ENCODE assay signal across 18 cellular contexts in genomic region chr5:53877243-53877642, GRCh38.
DNase-seq lines count a peak whose midpoint lies in the region; ATAC-seq and TF ChIP-seq lines count a peak whose summit lies in the region.
"Had no signal": no experiment of that assay in that cellular context is flagged by ENCODE, and none has a peak within 500 bp of the region (broad histone marks: within the 10 kb centered on the region; RNA-seq: fewer than 3 reads in every experiment).

No MANE protein-coding gene starts in this region.

- no peaks in the 10 kb centered on the region for H3K79me2 ChIP-seq in SK-N-SH (ENCODE audit: insufficient read depth)
- H3K79me2 ChIP-seq in fibroblast of lung (ENCODE audit: control insufficient read depth, insufficient read depth, low read length): no peaks in the 10 kb centered on the region

- POLR2A ChIA-PET in SK-N-SH (lab: Yijun Ruan, JAX): interaction anchor here (0.5 kb wide), 1 partner anchor 41 kb away, joined by 3 read pairs; no protein-coding TSS in a partner anchor

- H3K9me3 ChIP-seq in SK-N-SH (no peaks in the 10 kb centered on the region), fibroblast of lung (ENCODE audit: control insufficient read depth, insufficient read depth, low read depth, low read length) (no peaks in the 10 kb centered on the region)
- H3K9me3 ChIP-seq: psoas muscle, tibial nerve had no signal

- H3K27me3 ChIP-seq in SK-N-SH (ENCODE audit: insufficient read depth) (no peaks in the 10 kb centered on the region), fibroblast of lung (ENCODE audit: control insufficient read depth, insufficient read depth, low read length) (no peaks in the 10 kb centered on the region)
- H3K27me3 ChIP-seq: tibial nerve had no signal

- DNase-seq in SK-N-SH (no peak), NCI-H446 treated with DMSO at 0.1 percent for 48 hours (lab: John Stamatoyannopoulos, UW) (peak; percentile 13), fibroblast of lung (ENCODE audit: low read depth in 2 of 2) (peak; percentile 73 to 83), stromal cell of bone marrow (ENCODE audit: low read depth) (peak; percentile 76)
- DNase-seq in stimulated activated CD4-positive, alpha-beta T cell treated with anti-CD3 and anti-CD28 coated beads, Interleukin-2, amount 100 ng/mL, for 48 hours: no peak
- no peak for DNase-seq in central memory CD4-positive, alpha-beta T cell
- DNase-seq: 8988T; activated CD4-positive, CD25-positive, alpha-beta regulatory T cell; activated CD8-positive, alpha-beta memory T cell treated with anti-CD3 and anti-CD28 coated beads, Interleukin-2, amount 10 ng/mL, durations not matched to agents 7 days and 5 days; naive thymus-derived CD8-positive, alpha-beta T cell; NCI-H187; NCI-H524; PC-9; psoas muscle; T-cell had no signal

- H3K4me3 ChIP-seq in SK-N-SH (ENCODE audit: low read depth in 2 of 2, low read length in 1 of 2) (no peak overlapping the region; a peak in 1 of 4 replicates), fibroblast of lung (replicated peaks in 1 of 4; ENCODE audit: control extremely low read depth in 1 of 4, insufficient read depth in 1 of 4, low read depth in 3 of 4, low read length in 4 of 4) (no peak overlapping the region)
- H3K4me3 ChIP-seq: PC-9, psoas muscle, tibial nerve had no signal

- no peak for TF ChIP-seq EP300 in SK-N-SH (IDR thresholded peaks at IDR 0.05; ENCODE audit: borderline replicate concordance in 1 of 2, low read depth in 1 of 2, low read length in 1 of 2)

- no peak for ATAC-seq in SK-N-SH treated with all-trans-retinoic acid at 6 μM for 48 hours
- ATAC-seq in GM18868 (IDR thresholded peaks at IDR 0.05; ENCODE audit: unreplicated experiment): no peak
- ATAC-seq: activated CD8-positive, alpha-beta memory T cell treated with anti-CD3 and anti-CD28 coated beads, Interleukin-2, amount 10 ng/mL, durations not matched to agents 7 days and 5 days; naive thymus-derived CD8-positive, alpha-beta T cell; psoas muscle; T-cell had no signal

- H3K27ac ChIP-seq in SK-N-SH (ENCODE audit: low read depth in 2 of 2, low read length in 1 of 2) (no peak overlapping the region; a peak in 1 of 4 replicates), fibroblast of lung (ENCODE audit: insufficient read depth, low read length) (no peak overlapping the region)
- H3K27ac ChIP-seq: PC-9, psoas muscle, tibial nerve had no signal

- H3K36me3 ChIP-seq in SK-N-SH (replicated peaks in 1 of 2; ENCODE audit: control insufficient read depth in 1 of 2, insufficient read depth in 2 of 2, low read length in 1 of 2): no peaks in the 10 kb centered on the region
- no peaks in the 10 kb centered on the region for H3K36me3 ChIP-seq in fibroblast of lung (ENCODE audit: control insufficient read depth, insufficient read depth, low read length)
- H3K36me3 ChIP-seq: tibial nerve had no signal

- H3K9me2 ChIP-seq in SK-N-SH: no peaks in the 10 kb centered on the region

- H4K20me1 ChIP-seq in SK-N-SH (ENCODE audit: insufficient read depth) (no peaks in the 10 kb centered on the region), fibroblast of lung (ENCODE audit: control insufficient read depth, extremely low read depth, insufficient read depth, low read length) (no peaks in the 10 kb centered on the region)

- H2AFZ ChIP-seq in SK-N-SH (ENCODE audit: low read depth) (no peak overlapping the region), fibroblast of lung (ENCODE audit: low read length) (no peak overlapping the region)
- H2AFZ ChIP-seq: PC-9 had no signal

- CTCF ChIA-PET in SK-N-SH (lab: Yijun Ruan, JAX): interaction anchor here (0.9 kb wide), 1 partner anchor 8 kb away, joined by 4 read pairs; no protein-coding TSS in a partner anchor

- no peak overlapping the region for H3K9ac ChIP-seq in SK-N-SH
- no peak overlapping the region for H3K9ac ChIP-seq in fibroblast of lung (ENCODE audit: insufficient read depth, low read length)

- no peak for TF ChIP-seq RAD21 in SK-N-SH (IDR thresholded peaks at IDR 0.05; ENCODE audit: low read length)

- no peak for TF ChIP-seq CTCF in SK-N-SH (IDR thresholded peaks at IDR 0.05)
- no peak for TF ChIP-seq CTCF in fibroblast of lung (conservative IDR thresholded peaks at IDR 0.05 in 1 of 2, IDR thresholded peaks at IDR 0.05 in 1 of 2; ENCODE audit: low read depth in 1 of 2, low read length in 2 of 2)

- peaks cover 3% of the 10 kb centered on the region for H3F3A ChIP-seq in SK-N-SH (replicated peaks; ENCODE audit: insufficient read depth)

- peaks cover 0 to 4% of the 10 kb centered on the region in 2 experiments; a peak in 1 of 4 replicates for H3K4me1 ChIP-seq in SK-N-SH (ENCODE audit: control insufficient read depth in 1 of 2, insufficient read depth in 2 of 2, low read depth in 1 of 2, low read length in 1 of 2)
- H3K4me1 ChIP-seq in fibroblast of lung (ENCODE audit: control insufficient read depth, extremely low read depth, insufficient read depth, low read length): no peaks in the 10 kb centered on the region
- H3K4me1 ChIP-seq: psoas muscle, tibial nerve had no signal

- 57% methylated on average over 2 of the region's 2 CpGs for WGBS in SK-N-SH (ENCODE audit: low lambda C conversion rate)

- H3K4me2 ChIP-seq in SK-N-SH: peak overlapping the region; percentile 25; the same call in 1 of the 2 replicates
- peak overlapping the region; percentile 66 for H3K4me2 ChIP-seq in fibroblast of lung (ENCODE audit: extremely low read depth, insufficient read depth, low read length)
- H3K4me2 ChIP-seq: PC-9 had no signal

TF ChIP-seq in SK-N-SH, 30 proteins besides CTCF, POLR2A, EP300 and RAD21:
- TF ChIP-seq PBX3 (IDR thresholded peaks at IDR 0.05): no peak
- TF ChIP-seq NFIC (IDR thresholded peaks at IDR 0.05; ENCODE audit: borderline replicate concordance): 0 out of 2 replicates have a peak, but pooled peaks have one; percentile 12
TF ChIP-seq in SK-N-SH: peak in this region for 1.

TF ChIP-seq in SK-N-SH treated with all-trans-retinoic acid at 6 μM for 48 hours, 23 proteins besides CTCF, POLR2A, EP300 and RAD21:
- TF ChIP-seq GLIS3 (CRISPR knock-in tag; IDR thresholded peaks at IDR 0.05): no peak
- TF ChIP-seq SNAI2 (CRISPR knock-in tag; IDR thresholded peaks at IDR 0.05): no peak
- TF ChIP-seq, protein P1, sequence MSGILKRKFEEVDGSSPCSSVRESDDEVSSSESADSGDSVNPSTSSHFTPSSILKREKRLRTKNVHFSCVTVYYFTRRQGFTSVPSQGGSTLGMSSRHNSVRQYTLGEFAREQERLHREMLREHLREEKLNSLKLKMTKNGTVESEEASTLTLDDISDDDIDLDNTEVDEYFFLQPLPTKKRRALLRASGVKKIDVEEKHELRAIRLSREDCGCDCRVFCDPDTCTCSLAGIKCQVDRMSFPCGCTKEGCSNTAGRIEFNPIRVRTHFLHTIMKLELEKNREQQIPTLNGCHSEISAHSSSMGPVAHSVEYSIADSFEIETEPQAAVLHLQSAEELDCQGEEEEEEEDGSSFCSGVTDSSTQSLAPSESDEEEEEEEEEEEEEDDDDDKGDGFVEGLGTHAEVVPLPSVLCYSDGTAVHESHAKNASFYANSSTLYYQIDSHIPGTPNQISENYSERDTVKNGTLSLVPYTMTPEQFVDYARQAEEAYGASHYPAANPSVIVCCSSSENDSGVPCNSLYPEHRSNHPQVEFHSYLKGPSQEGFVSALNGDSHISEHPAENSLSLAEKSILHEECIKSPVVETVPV (CRISPR knock-in tag; IDR thresholded peaks at IDR 0.05): no peak
- no peak for TF ChIP-seq ZFP30 (CRISPR knock-in tag; IDR thresholded peaks at IDR 0.05)
- TF ChIP-seq, protein P2, sequence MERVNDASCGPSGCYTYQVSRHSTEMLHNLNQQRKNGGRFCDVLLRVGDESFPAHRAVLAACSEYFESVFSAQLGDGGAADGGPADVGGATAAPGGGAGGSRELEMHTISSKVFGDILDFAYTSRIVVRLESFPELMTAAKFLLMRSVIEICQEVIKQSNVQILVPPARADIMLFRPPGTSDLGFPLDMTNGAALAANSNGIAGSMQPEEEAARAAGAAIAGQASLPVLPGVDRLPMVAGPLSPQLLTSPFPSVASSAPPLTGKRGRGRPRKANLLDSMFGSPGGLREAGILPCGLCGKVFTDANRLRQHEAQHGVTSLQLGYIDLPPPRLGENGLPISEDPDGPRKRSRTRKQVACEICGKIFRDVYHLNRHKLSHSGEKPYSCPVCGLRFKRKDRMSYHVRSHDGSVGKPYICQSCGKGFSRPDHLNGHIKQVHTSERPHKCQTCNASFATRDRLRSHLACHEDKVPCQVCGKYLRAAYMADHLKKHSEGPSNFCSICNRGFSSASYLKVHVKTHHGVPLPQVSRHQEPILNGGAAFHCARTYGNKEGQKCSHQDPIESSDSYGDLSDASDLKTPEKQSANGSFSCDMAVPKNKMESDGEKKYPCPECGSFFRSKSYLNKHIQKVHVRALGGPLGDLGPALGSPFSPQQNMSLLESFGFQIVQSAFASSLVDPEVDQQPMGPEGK (CRISPR knock-in tag; IDR thresholded peaks at IDR 0.05; ENCODE audit: borderline replicate concordance): no peak
- TF ChIP-seq ZNF70 (CRISPR knock-in tag; IDR thresholded peaks at IDR 0.05): no peak
- no peak for TF ChIP-seq OSR1 (CRISPR knock-in tag; IDR thresholded peaks at IDR 0.05)
- no peak for TF ChIP-seq ZC3H10 (CRISPR knock-in tag; IDR thresholded peaks at IDR 0.05)
- TF ChIP-seq TOX (CRISPR knock-in tag; IDR thresholded peaks at IDR 0.05; ENCODE audit: borderline replicate concordance): no peak
- no peak for TF ChIP-seq ARNTL (CRISPR knock-in tag; IDR thresholded peaks at IDR 0.05; ENCODE audit: borderline replicate concordance, low read depth)
- no peak for TF ChIP-seq CSDC2 (CRISPR knock-in tag; IDR thresholded peaks at IDR 0.05)
- TF ChIP-seq ZNF8 (CRISPR knock-in tag; IDR thresholded peaks at IDR 0.05): no peak
- TF ChIP-seq TCF4 (CRISPR knock-in tag; IDR thresholded peaks at IDR 0.05; ENCODE audit: borderline replicate concordance): no peak
- no peak for TF ChIP-seq BACH2 (CRISPR knock-in tag; IDR thresholded peaks at IDR 0.05; ENCODE audit: borderline replicate concordance)

Comparison
In these comparisons a context has a peak if more than half of its experiments do, and no peak if none do; other contexts are left out.
1. DNase-seq: peak in NCI-H446 treated with DMSO at 0.1 percent for 48 hours (single experiment), fibroblast of lung (2 of 2) and stromal cell of bone marrow (single experiment); none in SK-N-SH (single experiment), stimulated activated CD4-positive, alpha-beta T cell treated with anti-CD3 and anti-CD28 coated beads, Interleukin-2, amount 100 ng/mL, for 48 hours (0 of 2) and central memory CD4-positive, alpha-beta T cell (single experiment).